In the genomic region with DNA sequence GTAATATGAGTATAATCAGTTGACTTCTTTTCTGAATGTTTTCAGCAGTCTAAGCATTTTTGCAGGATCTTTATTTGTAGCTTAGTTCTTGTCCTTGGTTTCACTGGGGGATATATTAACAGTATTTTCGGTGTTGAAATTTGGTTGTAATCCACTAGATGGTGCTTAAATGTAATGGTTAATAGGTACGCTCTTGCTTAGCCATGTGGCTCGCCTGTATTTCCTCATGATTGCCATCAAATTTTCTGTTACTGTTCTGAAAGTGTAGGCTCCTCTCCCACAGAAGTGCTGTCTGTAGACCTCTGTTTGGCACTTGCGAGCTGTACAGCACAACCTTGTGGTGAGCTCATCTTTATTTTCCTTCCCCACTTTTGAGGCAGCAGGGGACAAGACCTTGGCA, we compare ENCODE assay signal across 2 cellular contexts.
TF ChIP-seq lines count a peak whose summit lies in the region.

No MANE protein-coding gene starts in this region.

TF ChIP-seq in GM23338, 12 proteins besides CTCF, POLR2A, EP300 and RAD21:
- TF ChIP-seq JUNB (IDR thresholded peaks at IDR 0.05; ENCODE audit: unreplicated experiment) (no peak), ZNF331 (CRISPR knock-in tag; IDR thresholded peaks at IDR 0.05; ENCODE audit: low read depth) (no peak), NANOG (IDR thresholded peaks at IDR 0.05; ENCODE audit: borderline replicate concordance) (no peak), ZNF114 (CRISPR knock-in tag; IDR thresholded peaks at IDR 0.05) (no peak), POLR2AphosphoS5 (IDR thresholded peaks at IDR 0.05; ENCODE audit: low read depth) (no peak), EZH2 (IDR thresholded peaks at IDR 0.05; ENCODE audit: low read depth, unreplicated experiment) (no peak), STAT1 (IDR thresholded peaks at IDR 0.05; ENCODE audit: unreplicated experiment) (no peak)
- TF ChIP-seq, protein P1, sequence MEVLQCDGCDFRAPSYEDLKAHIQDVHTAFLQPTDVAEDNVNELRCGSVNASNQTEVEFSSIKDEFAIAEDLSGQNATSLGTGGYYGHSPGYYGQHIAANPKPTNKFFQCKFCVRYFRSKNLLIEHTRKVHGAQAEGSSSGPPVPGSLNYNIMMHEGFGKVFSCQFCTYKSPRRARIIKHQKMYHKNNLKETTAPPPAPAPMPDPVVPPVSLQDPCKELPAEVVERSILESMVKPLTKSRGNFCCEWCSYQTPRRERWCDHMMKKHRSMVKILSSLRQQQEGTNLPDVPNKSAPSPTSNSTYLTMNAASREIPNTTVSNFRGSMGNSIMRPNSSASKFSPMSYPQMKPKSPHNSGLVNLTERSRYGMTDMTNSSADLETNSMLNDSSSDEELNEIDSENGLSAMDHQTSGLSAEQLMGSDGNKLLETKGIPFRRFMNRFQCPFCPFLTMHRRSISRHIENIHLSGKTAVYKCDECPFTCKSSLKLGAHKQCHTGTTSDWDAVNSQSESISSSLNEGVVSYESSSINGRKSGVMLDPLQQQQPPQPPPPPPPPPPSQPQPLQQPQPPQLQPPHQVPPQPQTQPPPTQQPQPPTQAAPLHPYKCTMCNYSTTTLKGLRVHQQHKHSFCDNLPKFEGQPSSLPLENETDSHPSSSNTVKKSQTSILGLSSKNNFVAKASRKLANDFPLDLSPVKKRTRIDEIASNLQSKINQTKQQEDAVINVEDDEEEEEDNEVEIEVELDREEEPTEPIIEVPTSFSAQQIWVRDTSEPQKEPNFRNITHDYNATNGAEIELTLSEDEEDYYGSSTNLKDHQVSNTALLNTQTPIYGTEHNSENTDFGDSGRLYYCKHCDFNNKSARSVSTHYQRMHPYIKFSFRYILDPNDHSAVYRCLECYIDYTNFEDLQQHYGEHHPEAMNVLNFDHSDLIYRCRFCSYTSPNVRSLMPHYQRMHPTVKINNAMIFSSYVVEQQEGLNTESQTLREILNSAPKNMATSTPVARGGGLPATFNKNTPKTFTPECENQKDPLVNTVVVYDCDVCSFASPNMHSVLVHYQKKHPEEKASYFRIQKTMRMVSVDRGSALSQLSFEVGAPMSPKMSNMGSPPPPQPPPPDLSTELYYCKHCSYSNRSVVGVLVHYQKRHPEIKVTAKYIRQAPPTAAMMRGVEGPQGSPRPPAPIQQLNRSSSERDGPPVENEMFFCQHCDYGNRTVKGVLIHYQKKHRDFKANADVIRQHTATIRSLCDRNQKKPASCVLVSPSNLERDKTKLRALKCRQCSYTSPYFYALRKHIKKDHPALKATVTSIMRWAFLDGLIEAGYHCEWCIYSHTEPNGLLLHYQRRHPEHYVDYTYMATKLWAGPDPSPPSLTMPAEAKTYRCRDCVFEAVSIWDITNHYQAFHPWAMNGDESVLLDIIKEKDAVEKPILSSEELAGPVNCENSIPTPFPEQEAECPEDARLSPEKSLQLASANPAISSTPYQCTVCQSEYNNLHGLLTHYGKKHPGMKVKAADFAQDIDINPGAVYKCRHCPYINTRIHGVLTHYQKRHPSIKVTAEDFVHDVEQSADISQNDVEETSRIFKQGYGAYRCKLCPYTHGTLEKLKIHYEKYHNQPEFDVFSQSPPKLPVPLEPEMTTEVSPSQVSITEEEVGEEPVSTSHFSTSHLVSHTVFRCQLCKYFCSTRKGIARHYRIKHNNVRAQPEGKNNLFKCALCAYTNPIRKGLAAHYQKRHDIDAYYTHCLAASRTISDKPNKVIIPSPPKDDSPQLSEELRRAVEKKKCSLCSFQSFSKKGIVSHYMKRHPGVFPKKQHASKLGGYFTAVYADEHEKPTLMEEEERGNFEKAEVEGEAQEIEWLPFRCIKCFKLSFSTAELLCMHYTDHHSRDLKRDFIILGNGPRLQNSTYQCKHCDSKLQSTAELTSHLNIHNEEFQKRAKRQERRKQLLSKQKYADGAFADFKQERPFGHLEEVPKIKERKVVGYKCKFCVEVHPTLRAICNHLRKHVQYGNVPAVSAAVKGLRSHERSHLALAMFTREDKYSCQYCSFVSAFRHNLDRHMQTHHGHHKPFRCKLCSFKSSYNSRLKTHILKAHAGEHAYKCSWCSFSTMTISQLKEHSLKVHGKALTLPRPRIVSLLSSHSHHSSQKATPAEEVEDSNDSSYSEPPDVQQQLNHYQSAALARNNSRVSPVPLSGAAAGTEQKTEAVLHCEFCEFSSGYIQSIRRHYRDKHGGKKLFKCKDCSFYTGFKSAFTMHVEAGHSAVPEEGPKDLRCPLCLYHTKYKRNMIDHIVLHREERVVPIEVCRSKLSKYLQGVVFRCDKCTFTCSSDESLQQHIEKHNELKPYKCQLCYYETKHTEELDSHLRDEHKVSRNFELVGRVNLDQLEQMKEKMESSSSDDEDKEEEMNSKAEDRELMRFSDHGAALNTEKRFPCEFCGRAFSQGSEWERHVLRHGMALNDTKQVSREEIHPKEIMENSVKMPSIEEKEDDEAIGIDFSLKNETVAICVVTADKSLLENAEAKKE (CRISPR knock-in tag; IDR thresholded peaks at IDR 0.05): no peak
- TF ChIP-seq, protein P2, sequence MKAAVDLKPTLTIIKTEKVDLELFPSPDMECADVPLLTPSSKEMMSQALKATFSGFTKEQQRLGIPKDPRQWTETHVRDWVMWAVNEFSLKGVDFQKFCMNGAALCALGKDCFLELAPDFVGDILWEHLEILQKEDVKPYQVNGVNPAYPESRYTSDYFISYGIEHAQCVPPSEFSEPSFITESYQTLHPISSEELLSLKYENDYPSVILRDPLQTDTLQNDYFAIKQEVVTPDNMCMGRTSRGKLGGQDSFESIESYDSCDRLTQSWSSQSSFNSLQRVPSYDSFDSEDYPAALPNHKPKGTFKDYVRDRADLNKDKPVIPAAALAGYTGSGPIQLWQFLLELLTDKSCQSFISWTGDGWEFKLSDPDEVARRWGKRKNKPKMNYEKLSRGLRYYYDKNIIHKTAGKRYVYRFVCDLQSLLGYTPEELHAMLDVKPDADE (IDR thresholded peaks at IDR 0.05): no peak

TF ChIP-seq in K562, 482 proteins besides CTCF, POLR2A, EP300 and RAD21:
- TF ChIP-seq, protein P3, sequence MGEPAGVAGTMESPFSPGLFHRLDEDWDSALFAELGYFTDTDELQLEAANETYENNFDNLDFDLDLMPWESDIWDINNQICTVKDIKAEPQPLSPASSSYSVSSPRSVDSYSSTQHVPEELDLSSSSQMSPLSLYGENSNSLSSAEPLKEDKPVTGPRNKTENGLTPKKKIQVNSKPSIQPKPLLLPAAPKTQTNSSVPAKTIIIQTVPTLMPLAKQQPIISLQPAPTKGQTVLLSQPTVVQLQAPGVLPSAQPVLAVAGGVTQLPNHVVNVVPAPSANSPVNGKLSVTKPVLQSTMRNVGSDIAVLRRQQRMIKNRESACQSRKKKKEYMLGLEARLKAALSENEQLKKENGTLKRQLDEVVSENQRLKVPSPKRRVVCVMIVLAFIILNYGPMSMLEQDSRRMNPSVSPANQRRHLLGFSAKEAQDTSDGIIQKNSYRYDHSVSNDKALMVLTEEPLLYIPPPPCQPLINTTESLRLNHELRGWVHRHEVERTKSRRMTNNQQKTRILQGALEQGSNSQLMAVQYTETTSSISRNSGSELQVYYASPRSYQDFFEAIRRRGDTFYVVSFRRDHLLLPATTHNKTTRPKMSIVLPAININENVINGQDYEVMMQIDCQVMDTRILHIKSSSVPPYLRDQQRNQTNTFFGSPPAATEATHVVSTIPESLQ (CRISPR knock-in tag; IDR thresholded peaks at IDR 0.05): no peak
- TF ChIP-seq, protein P4, sequence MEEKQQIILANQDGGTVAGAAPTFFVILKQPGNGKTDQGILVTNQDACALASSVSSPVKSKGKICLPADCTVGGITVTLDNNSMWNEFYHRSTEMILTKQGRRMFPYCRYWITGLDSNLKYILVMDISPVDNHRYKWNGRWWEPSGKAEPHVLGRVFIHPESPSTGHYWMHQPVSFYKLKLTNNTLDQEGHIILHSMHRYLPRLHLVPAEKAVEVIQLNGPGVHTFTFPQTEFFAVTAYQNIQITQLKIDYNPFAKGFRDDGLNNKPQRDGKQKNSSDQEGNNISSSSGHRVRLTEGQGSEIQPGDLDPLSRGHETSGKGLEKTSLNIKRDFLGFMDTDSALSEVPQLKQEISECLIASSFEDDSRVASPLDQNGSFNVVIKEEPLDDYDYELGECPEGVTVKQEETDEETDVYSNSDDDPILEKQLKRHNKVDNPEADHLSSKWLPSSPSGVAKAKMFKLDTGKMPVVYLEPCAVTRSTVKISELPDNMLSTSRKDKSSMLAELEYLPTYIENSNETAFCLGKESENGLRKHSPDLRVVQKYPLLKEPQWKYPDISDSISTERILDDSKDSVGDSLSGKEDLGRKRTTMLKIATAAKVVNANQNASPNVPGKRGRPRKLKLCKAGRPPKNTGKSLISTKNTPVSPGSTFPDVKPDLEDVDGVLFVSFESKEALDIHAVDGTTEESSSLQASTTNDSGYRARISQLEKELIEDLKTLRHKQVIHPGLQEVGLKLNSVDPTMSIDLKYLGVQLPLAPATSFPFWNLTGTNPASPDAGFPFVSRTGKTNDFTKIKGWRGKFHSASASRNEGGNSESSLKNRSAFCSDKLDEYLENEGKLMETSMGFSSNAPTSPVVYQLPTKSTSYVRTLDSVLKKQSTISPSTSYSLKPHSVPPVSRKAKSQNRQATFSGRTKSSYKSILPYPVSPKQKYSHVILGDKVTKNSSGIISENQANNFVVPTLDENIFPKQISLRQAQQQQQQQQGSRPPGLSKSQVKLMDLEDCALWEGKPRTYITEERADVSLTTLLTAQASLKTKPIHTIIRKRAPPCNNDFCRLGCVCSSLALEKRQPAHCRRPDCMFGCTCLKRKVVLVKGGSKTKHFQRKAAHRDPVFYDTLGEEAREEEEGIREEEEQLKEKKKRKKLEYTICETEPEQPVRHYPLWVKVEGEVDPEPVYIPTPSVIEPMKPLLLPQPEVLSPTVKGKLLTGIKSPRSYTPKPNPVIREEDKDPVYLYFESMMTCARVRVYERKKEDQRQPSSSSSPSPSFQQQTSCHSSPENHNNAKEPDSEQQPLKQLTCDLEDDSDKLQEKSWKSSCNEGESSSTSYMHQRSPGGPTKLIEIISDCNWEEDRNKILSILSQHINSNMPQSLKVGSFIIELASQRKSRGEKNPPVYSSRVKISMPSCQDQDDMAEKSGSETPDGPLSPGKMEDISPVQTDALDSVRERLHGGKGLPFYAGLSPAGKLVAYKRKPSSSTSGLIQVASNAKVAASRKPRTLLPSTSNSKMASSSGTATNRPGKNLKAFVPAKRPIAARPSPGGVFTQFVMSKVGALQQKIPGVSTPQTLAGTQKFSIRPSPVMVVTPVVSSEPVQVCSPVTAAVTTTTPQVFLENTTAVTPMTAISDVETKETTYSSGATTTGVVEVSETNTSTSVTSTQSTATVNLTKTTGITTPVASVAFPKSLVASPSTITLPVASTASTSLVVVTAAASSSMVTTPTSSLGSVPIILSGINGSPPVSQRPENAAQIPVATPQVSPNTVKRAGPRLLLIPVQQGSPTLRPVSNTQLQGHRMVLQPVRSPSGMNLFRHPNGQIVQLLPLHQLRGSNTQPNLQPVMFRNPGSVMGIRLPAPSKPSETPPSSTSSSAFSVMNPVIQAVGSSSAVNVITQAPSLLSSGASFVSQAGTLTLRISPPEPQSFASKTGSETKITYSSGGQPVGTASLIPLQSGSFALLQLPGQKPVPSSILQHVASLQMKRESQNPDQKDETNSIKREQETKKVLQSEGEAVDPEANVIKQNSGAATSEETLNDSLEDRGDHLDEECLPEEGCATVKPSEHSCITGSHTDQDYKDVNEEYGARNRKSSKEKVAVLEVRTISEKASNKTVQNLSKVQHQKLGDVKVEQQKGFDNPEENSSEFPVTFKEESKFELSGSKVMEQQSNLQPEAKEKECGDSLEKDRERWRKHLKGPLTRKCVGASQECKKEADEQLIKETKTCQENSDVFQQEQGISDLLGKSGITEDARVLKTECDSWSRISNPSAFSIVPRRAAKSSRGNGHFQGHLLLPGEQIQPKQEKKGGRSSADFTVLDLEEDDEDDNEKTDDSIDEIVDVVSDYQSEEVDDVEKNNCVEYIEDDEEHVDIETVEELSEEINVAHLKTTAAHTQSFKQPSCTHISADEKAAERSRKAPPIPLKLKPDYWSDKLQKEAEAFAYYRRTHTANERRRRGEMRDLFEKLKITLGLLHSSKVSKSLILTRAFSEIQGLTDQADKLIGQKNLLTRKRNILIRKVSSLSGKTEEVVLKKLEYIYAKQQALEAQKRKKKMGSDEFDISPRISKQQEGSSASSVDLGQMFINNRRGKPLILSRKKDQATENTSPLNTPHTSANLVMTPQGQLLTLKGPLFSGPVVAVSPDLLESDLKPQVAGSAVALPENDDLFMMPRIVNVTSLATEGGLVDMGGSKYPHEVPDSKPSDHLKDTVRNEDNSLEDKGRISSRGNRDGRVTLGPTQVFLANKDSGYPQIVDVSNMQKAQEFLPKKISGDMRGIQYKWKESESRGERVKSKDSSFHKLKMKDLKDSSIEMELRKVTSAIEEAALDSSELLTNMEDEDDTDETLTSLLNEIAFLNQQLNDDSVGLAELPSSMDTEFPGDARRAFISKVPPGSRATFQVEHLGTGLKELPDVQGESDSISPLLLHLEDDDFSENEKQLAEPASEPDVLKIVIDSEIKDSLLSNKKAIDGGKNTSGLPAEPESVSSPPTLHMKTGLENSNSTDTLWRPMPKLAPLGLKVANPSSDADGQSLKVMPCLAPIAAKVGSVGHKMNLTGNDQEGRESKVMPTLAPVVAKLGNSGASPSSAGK (IDR thresholded peaks at IDR 0.05): peak; percentile 22; the same call in 1 of the 2 replicates
